8 cellular contexts compared by ENCODE assay signal in the genomic region with DNA sequence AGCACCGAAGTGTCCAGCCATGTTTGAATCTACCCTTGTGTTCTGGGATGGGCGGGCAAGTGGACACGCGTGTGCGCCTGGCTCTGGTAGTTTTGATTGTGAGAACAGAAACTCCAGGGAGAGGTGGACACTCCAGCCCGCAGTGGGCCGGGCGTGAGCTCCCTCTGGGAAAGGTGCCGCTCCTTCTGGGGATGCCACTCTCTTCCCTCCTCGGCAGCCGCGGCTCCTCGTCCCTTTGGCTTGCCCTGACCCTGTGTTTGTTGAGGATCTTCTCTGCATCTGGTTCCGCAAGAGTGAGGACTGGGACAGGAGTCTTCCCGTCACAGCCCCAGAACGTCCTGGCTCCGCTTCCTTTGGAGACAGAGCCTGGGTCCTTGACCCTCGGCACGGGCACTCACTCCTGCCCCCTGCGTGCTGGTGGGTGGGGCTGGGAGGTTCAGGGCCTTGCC. TPM values are rescaled to one million over a fixed set of nuclear protein-coding genes. Genes with fewer than 3 reads are reported as not detected.
DNase-seq lines count a peak whose midpoint lies in the region; ATAC-seq and TF ChIP-seq lines count a peak whose summit lies in the region.

No MANE protein-coding gene starts in this region.

- H3K4me3 ChIP-seq in GM12875 (ENCODE audit: low read depth, low read length), result peak overlapping the region; percentile 91
- peak overlapping the region; percentile 90 for H3K4me3 ChIP-seq in fibroblast of villous mesenchyme (ENCODE audit: low read depth, low read length)
- H3K4me3 ChIP-seq in retinal pigment epithelial cell (ENCODE audit: low read length), result peak overlapping the region; percentile 87

- H3K27me3 Mint-ChIP-seq in T-cell, result no peaks in the 10 kb centered on the region

- no peak for ATAC-seq in T-cell (replicated peaks in 1 of 4)

- DNase-seq in T-cell (no peak), fibroblast of villous mesenchyme (ENCODE audit: low read depth) (no peak), retinal pigment epithelial cell (ENCODE audit: low read depth) (no peak), hepatic stellate cell (ENCODE audit: low spot score) (no peak), SHP77 (lab: John Stamatoyannopoulos, UW) (no peak), D341Med (ENCODE audit: low spot score) (no peak), HK-2 (ENCODE audit: unreplicated experiment) (no peak)

- CTCF ChIA-PET in T-cell (lab: Charles Lee), result no interaction called here

- H3K4me1 Mint-ChIP-seq in T-cell, result peaks cover 69 to 78% (median 76%) of the 10 kb centered on the region in 3 donors

- peaks cover 4% of the 10 kb centered on the region for H3K36me3 Mint-ChIP-seq in T-cell

- POLR2A ChIA-PET in T-cell (lab: Charles Lee), result interaction anchor here in 1 of 2 donors (1.4 kb wide), 1 partner anchor 14 kb away, joined by 3 read pairs; no protein-coding TSS in a partner anchor

- no peaks in the 10 kb centered on the region for H3K9me3 Mint-ChIP-seq in T-cell

- H3K4me3 Mint-ChIP-seq in T-cell, result peak overlapping the region; percentile 85 to 93 (median 85)

- no peak for TF ChIP-seq CTCF in GM12875 (IDR thresholded peaks at IDR 0.05; ENCODE audit: borderline replicate concordance, insufficient read depth, low read depth, low read length)
- TF ChIP-seq CTCF in fibroblast of villous mesenchyme (IDR thresholded peaks at IDR 0.05; ENCODE audit: insufficient read depth, low read depth, low read length), result no peak
- TF ChIP-seq CTCF in retinal pigment epithelial cell (conservative IDR thresholded peaks at IDR 0.05; ENCODE audit: low read depth, low read length), result no peak

- peak overlapping the region; percentile 75 to 86 for H3K27ac Mint-ChIP-seq in T-cell

RNA-seq across cellular contexts. Expression of a gene that starts 1.3 kb away (rescaled TPM):
- total RNA-seq in T-cell (10 to 100 TPM; 46.3 to 78.0 (median 49.4) TPM), fibroblast of villous mesenchyme (20.7 and 21.3 TPM in 2 replicates)
